ENCODE assay signal across 9 cellular contexts in the genomic region with DNA sequence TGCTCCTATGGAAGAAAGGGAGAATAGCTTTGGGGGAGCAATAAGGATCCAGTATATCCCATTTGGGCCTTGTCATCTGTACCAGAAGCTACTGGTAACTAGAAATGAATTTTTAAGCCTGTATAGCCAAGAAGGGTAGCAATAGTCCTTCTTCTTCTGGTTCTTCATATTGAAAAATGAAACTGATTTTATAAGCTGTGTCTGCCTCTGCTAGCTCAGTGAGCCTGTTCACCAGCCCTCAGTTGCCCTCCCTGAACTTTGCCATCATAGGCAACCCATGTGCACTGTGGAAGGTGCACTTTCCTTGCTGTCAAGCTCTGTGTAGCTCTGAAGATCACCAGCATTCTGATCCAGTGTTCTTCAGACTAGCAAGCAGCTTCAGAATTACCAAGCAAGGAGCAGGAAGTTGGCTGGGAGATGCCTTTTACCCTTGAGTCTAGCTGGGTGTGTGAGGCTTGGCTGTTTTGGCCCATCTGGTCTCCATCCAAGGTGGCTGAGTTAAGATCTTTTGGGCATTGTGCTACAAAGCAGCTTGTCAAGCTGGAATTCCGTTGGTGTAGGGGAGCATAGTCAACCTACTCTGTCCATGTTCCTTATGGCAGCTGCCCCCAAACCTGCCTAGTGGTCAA. TPM values are rescaled to one million over a fixed set of nuclear protein-coding genes. Genes with fewer than 3 reads are reported as not detected.
A peak's percentile ranks its signal among the peaks of the same experiment; 100 is the strongest.
DNase-seq lines count a peak whose midpoint lies in the region; ATAC-seq and TF ChIP-seq lines count a peak whose summit lies in the region.
"Had no signal": no experiment of that assay in that cellular context is flagged by ENCODE, and none has a peak within 500 bp of the region (broad histone marks: within the 10 kb centered on the region; RNA-seq: fewer than 3 reads in every experiment).

No MANE protein-coding gene starts in this region.

- peaks cover 3% of the 10 kb centered on the region; the same call in 1 of the 2 replicates for H4K20me1 ChIP-seq in GM23338 (replicated peaks; ENCODE audit: insufficient read depth)

- no peak overlapping the region for H3K27ac ChIP-seq in GM23338 (ENCODE audit: low read depth)

- CTCF ChIA-PET in activated CD8-positive, alpha-beta memory T cell treated with anti-CD3 and anti-CD28 coated beads, Interleukin-2, amount 10 ng/mL, durations not matched to agents 7 days and 5 days (lab: Charles Lee): interaction anchor here (0.7 to 3.4 kb wide), 7 partner anchors 9 to 214 kb away, joined by 3 to 19 read pairs (median 4); no protein-coding TSS in a partner anchor

- H3K27me3 ChIP-seq in GM23338 (ENCODE audit: insufficient read depth): no peaks in the 10 kb centered on the region

- peaks cover 26% of the 10 kb centered on the region for H3K4me1 Mint-ChIP-seq in activated CD8-positive, alpha-beta memory T cell treated with anti-CD3 and anti-CD28 coated beads, Interleukin-2, amount 10 ng/mL, durations not matched to agents 7 days and 5 days
- peaks cover 67% of the 10 kb centered on the region for H3K4me1 Mint-ChIP-seq in GM23338
- H3K4me1 Mint-ChIP-seq in activated T-helper 17 cell treated with anti-CD3 and anti-CD28 coated beads, Interleukin-2, amount 50 U/mL, for 72 hours: peaks cover 56% of the 10 kb centered on the region
- H3K4me1 Mint-ChIP-seq in stimulated activated effector memory CD8-positive, alpha-beta T cell treated with anti-CD3 and anti-CD28 coated beads, Interleukin-12 subunit alpha, Interleukin-12 subunit beta, amount 100 ng/mL, for 72 hours: peaks cover 62% of the 10 kb centered on the region

- H3K4me3 Mint-ChIP-seq in activated CD8-positive, alpha-beta memory T cell treated with anti-CD3 and anti-CD28 coated beads, Interleukin-2, amount 10 ng/mL, durations not matched to agents 7 days and 5 days: no peak overlapping the region
- no peak overlapping the region for H3K4me3 Mint-ChIP-seq in GM23338
- H3K4me3 Mint-ChIP-seq in activated T-helper 17 cell treated with anti-CD3 and anti-CD28 coated beads, Interleukin-2, amount 50 U/mL, for 72 hours: peak overlapping the region; percentile 91
- H3K4me3 Mint-ChIP-seq in stimulated activated effector memory CD8-positive, alpha-beta T cell treated with anti-CD3 and anti-CD28 coated beads, Interleukin-12 subunit alpha, Interleukin-12 subunit beta, amount 100 ng/mL, for 72 hours: peak overlapping the region; percentile 47
- H3K4me3 Mint-ChIP-seq: neural crest cell had no signal

- DNase-seq in activated CD8-positive, alpha-beta memory T cell treated with anti-CD3 and anti-CD28 coated beads, Interleukin-2, amount 10 ng/mL, durations not matched to agents 7 days and 5 days: peak; percentile 39
- DNase-seq in activated CD8-positive, alpha-beta memory T cell treated with anti-CD3 and anti-CD28 coated beads, Interleukin-2, amount 50 U/mL, for 4 hours: no peak
- DNase-seq in GM23338 (ENCODE audit: low spot score): no peak
- no peak for DNase-seq in stimulated activated effector memory CD8-positive, alpha-beta T cell treated with anti-CD3 and anti-CD28 coated beads, Interleukin-12 subunit alpha, Interleukin-12 subunit beta, amount 100 ng/mL, for 72 hours (ENCODE audit: low spot score in 2 of 2)
- DNase-seq in left lobe of liver (ENCODE audit: low spot score): no peak

- no peak overlapping the region for H3K4me3 ChIP-seq in GM23338

- no peaks in the 10 kb centered on the region for H3K36me3 ChIP-seq in GM23338 (ENCODE audit: insufficient read depth)

- no peaks in the 10 kb centered on the region for H3K9me3 Mint-ChIP-seq in activated CD8-positive, alpha-beta memory T cell treated with anti-CD3 and anti-CD28 coated beads, Interleukin-2, amount 10 ng/mL, durations not matched to agents 7 days and 5 days (ENCODE audit: low read depth)
- H3K9me3 Mint-ChIP-seq in GM23338: no peaks in the 10 kb centered on the region
- no peaks in the 10 kb centered on the region for H3K9me3 Mint-ChIP-seq in activated T-helper 17 cell treated with anti-CD3 and anti-CD28 coated beads, Interleukin-2, amount 50 U/mL, for 72 hours
- no peaks in the 10 kb centered on the region for H3K9me3 Mint-ChIP-seq in stimulated activated effector memory CD8-positive, alpha-beta T cell treated with anti-CD3 and anti-CD28 coated beads, Interleukin-12 subunit alpha, Interleukin-12 subunit beta, amount 100 ng/mL, for 72 hours
- H3K9me3 Mint-ChIP-seq: neural crest cell had no signal

- H3K36me3 Mint-ChIP-seq in activated CD8-positive, alpha-beta memory T cell treated with anti-CD3 and anti-CD28 coated beads, Interleukin-2, amount 10 ng/mL, durations not matched to agents 7 days and 5 days: no peaks in the 10 kb centered on the region
- H3K36me3 Mint-ChIP-seq in GM23338 (ENCODE audit: low read depth): no peaks in the 10 kb centered on the region
- H3K36me3 Mint-ChIP-seq in activated T-helper 17 cell treated with anti-CD3 and anti-CD28 coated beads, Interleukin-2, amount 50 U/mL, for 72 hours (ENCODE audit: low read depth): peaks cover 10% of the 10 kb centered on the region
- no peaks in the 10 kb centered on the region for H3K36me3 Mint-ChIP-seq in stimulated activated effector memory CD8-positive, alpha-beta T cell treated with anti-CD3 and anti-CD28 coated beads, Interleukin-12 subunit alpha, Interleukin-12 subunit beta, amount 100 ng/mL, for 72 hours

- no peak overlapping the region for H2AFZ ChIP-seq in GM23338

- no peaks in the 10 kb centered on the region for H3F3A ChIP-seq in GM23338 (replicated peaks; ENCODE audit: low read depth)

- peaks cover 5% of the 10 kb centered on the region; the same call in 1 of the 2 replicates for H3K9me2 ChIP-seq in GM23338 (ENCODE audit: insufficient read depth)

- 0 out of 2 replicates have a peak overlapping the region, but pooled peaks have one; percentile 6 for H3K4me2 ChIP-seq in GM23338

- H3K27me3 Mint-ChIP-seq in activated CD8-positive, alpha-beta memory T cell treated with anti-CD3 and anti-CD28 coated beads, Interleukin-2, amount 10 ng/mL, durations not matched to agents 7 days and 5 days: no peaks in the 10 kb centered on the region
- peaks cover 3% of the 10 kb centered on the region for H3K27me3 Mint-ChIP-seq in GM23338 (ENCODE audit: insufficient read depth, low read depth, poor library complexity)
- no peaks in the 10 kb centered on the region for H3K27me3 Mint-ChIP-seq in activated T-helper 17 cell treated with anti-CD3 and anti-CD28 coated beads, Interleukin-2, amount 50 U/mL, for 72 hours

- peak overlapping the region; percentile 14 for H3K27ac Mint-ChIP-seq in activated CD8-positive, alpha-beta memory T cell treated with anti-CD3 and anti-CD28 coated beads, Interleukin-2, amount 10 ng/mL, durations not matched to agents 7 days and 5 days
- H3K27ac Mint-ChIP-seq in GM23338: peak overlapping the region; percentile 50; the same call in 1 of the 2 replicates
- peak overlapping the region; percentile 99 for H3K27ac Mint-ChIP-seq in activated T-helper 17 cell treated with anti-CD3 and anti-CD28 coated beads, Interleukin-2, amount 50 U/mL, for 72 hours
- peak overlapping the region; percentile 65 for H3K27ac Mint-ChIP-seq in stimulated activated effector memory CD8-positive, alpha-beta T cell treated with anti-CD3 and anti-CD28 coated beads, Interleukin-12 subunit alpha, Interleukin-12 subunit beta, amount 100 ng/mL, for 72 hours

- peaks cover 42% of the 10 kb centered on the region for H3K4me1 ChIP-seq in GM23338 (ENCODE audit: insufficient read depth)

- peaks cover 61% of the 10 kb centered on the region for H3K79me2 ChIP-seq in GM23338 (replicated peaks; ENCODE audit: insufficient read depth)

- ATAC-seq in activated CD8-positive, alpha-beta memory T cell treated with anti-CD3 and anti-CD28 coated beads, Interleukin-2, amount 10 ng/mL, durations not matched to agents 7 days and 5 days: no peak
- no peak for ATAC-seq in GM23338
- peak; percentile 46 for ATAC-seq in activated T-helper 17 cell treated with anti-CD3 and anti-CD28 coated beads, Interleukin-2, amount 50 U/mL, for 72 hours (replicated peaks)
- peak; percentile 57 for ATAC-seq in stimulated activated effector memory CD8-positive, alpha-beta T cell treated with anti-CD3 and anti-CD28 coated beads, Interleukin-12 subunit alpha, Interleukin-12 subunit beta, amount 100 ng/mL, for 72 hours
- ATAC-seq in HG02610 (IDR thresholded peaks at IDR 0.05; ENCODE audit: unreplicated experiment): no peak
- ATAC-seq in left lobe of liver: no peak
- no peak for ATAC-seq in HG03039 (IDR thresholded peaks at IDR 0.05; ENCODE audit: unreplicated experiment)

- TF ChIP-seq CTCF in GM23338 (conservative IDR thresholded peaks at IDR 0.05; ENCODE audit: low read depth in 2 of 2): no peak

TF ChIP-seq in GM23338, 12 proteins besides CTCF, POLR2A, EP300 and RAD21 (continues in another document):
- TF ChIP-seq JUNB (IDR thresholded peaks at IDR 0.05; ENCODE audit: unreplicated experiment): no peak
- TF ChIP-seq EZH2phosphoT487 (IDR thresholded peaks at IDR 0.05; ENCODE audit: unreplicated experiment): no peak
- TF ChIP-seq NANOG (IDR thresholded peaks at IDR 0.05; ENCODE audit: borderline replicate concordance): no peak

RNA-seq across cellular contexts. Expression of gene MGAT5, which starts 55.8 kb away (rescaled TPM):
- 10 to 100 TPM; 40.3 to 43.6 TPM for total RNA-seq in activated CD8-positive, alpha-beta memory T cell treated with anti-CD3 and anti-CD28 coated beads, Interleukin-2, amount 10 ng/mL, durations not matched to agents 7 days and 5 days
- total RNA-seq in GM23338 (2014; rRNA removed; shearing (Covaris generic)): 25.4 and 27.6 TPM in 2 replicates
- 4.6 and 7.0 TPM in 2 replicates for polyA plus RNA-seq in GM23338 (2016; fragmentation: Nextera tagmentation; extraction: Ambion mirVana)
- 10 to 100 TPM; 53.0 to 53.1 TPM for total RNA-seq in activated T-helper 17 cell treated with anti-CD3 and anti-CD28 coated beads, Interleukin-2, amount 50 U/mL, for 72 hours
- total RNA-seq in left lobe of liver: 7.5 TPM

Comparison
In these comparisons a context has a peak if more than half of its experiments do, and no peak if none do; other contexts are left out.
1. ATAC-seq: peak in activated T-helper 17 cell treated with anti-CD3 and anti-CD28 coated beads, Interleukin-2, amount 50 U/mL, for 72 hours (single experiment) and stimulated activated effector memory CD8-positive, alpha-beta T cell treated with anti-CD3 and anti-CD28 coated beads, Interleukin-12 subunit alpha, Interleukin-12 subunit beta, amount 100 ng/mL, for 72 hours (single experiment); none in activated CD8-positive, alpha-beta memory T cell treated with anti-CD3 and anti-CD28 coated beads, Interleukin-2, amount 10 ng/mL, durations not matched to agents 7 days and 5 days (single experiment), GM23338 (single experiment), HG02610 (single experiment), left lobe of liver (single experiment) and HG03039 (single experiment).
2. H3K27ac Mint-ChIP-seq: peak in every context shown above with its lines; median percentile 99 in activated T-helper 17 cell treated with anti-CD3 and anti-CD28 coated beads, Interleukin-2, amount 50 U/mL, for 72 hours; 65 in stimulated activated effector memory CD8-positive, alpha-beta T cell treated with anti-CD3 and anti-CD28 coated beads, Interleukin-12 subunit alpha, Interleukin-12 subunit beta, amount 100 ng/mL, for 72 hours; 50 in GM23338; 14 in activated CD8-positive, alpha-beta memory T cell treated with anti-CD3 and anti-CD28 coated beads, Interleukin-2, amount 10 ng/mL, durations not matched to agents 7 days and 5 days.
3. H3K4me3 Mint-ChIP-seq: peak in activated T-helper 17 cell treated with anti-CD3 and anti-CD28 coated beads, Interleukin-2, amount 50 U/mL, for 72 hours (single experiment) and stimulated activated effector memory CD8-positive, alpha-beta T cell treated with anti-CD3 and anti-CD28 coated beads, Interleukin-12 subunit alpha, Interleukin-12 subunit beta, amount 100 ng/mL, for 72 hours (single experiment); none in activated CD8-positive, alpha-beta memory T cell treated with anti-CD3 and anti-CD28 coated beads, Interleukin-2, amount 10 ng/mL, durations not matched to agents 7 days and 5 days (single experiment) and GM23338 (single experiment).